ENCODE assay signal across 10 cellular contexts in the genomic region with DNA sequence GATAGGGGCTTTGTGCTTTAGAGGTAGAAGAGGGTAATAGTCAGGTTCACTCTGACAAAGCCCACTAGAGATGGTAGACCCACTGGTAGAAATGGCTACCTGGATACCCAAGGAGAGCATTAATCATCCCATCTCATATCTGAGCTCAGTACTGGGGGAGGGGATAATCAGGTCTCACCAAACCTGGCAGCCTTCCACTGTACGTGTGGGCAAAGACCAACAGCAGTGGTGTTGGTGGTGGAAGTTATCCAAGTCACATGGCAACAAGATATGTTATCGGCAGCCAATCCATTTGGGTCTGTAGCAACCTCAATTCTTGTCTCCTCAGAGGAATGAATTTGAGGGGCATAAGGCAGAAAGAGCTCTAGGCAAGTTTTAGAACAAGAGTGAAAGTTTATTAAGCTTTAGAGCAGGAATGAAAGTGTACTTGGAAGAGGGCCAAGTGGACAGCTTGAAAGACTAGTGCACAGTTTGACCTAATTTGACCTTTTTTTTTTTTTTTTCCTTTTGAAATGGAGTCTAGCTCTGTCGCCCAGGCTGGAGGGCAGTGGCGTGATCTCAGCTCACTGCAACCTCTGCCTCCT.
DNase-seq lines count a peak whose midpoint lies in the region; TF ChIP-seq lines count a peak whose summit lies in the region.
"Had no signal": no experiment of that assay in that cellular context is flagged by ENCODE, and none has a peak within 500 bp of the region (broad histone marks: within the 10 kb centered on the region; RNA-seq: fewer than 3 reads in every experiment).

No MANE protein-coding gene starts in this region.

- no peak overlapping the region for H3K27ac Mint-ChIP-seq in nephron progenitor cell

- peaks cover 0 to 8% of the 10 kb centered on the region in 2 donors for H3K4me1 ChIP-seq in muscle layer of duodenum (ENCODE audit: control insufficient read depth in 1 of 2, insufficient read depth in 2 of 2, low read length in 2 of 2)

- DNase-seq in DMS53 (lab: John Stamatoyannopoulos, UW) (peak; percentile 78), M059J (ENCODE audit: low read depth) (peak; percentile 48), choroid plexus epithelial cell (ENCODE audit: low read depth) (peak; percentile 56), NAMALWA (ENCODE audit: low spot score) (no peak), nephron progenitor cell (no peak), T-helper 2 cell (no peak), NCI-H1048 (lab: John Stamatoyannopoulos, UW) (no peak)
- DNase-seq: GDM1; stimulated activated CD4-positive, alpha-beta T cell treated with anti-CD3 and anti-CD28 coated beads, Interleukin-4, amount 100 ng/mL, for 1 hour had no signal

- H3K27me3 ChIP-seq in muscle layer of duodenum (ENCODE audit: low read depth, low read length) = no peaks in the 10 kb centered on the region

- H3K36me3 ChIP-seq in muscle layer of duodenum (ENCODE audit: control insufficient read depth in 1 of 2, insufficient read depth in 2 of 2, low read length in 2 of 2) = no peaks in the 10 kb centered on the region

- H3K36me3 Mint-ChIP-seq in nephron progenitor cell (ENCODE audit: low read depth) = no peaks in the 10 kb centered on the region

- no peak overlapping the region for H3K4me3 Mint-ChIP-seq in nephron progenitor cell

- no peaks in the 10 kb centered on the region for H3K9me3 ChIP-seq in muscle layer of duodenum (ENCODE audit: control insufficient read depth in 1 of 2, low read length in 2 of 2)

- peaks cover 16% of the 10 kb centered on the region for H3K27me3 Mint-ChIP-seq in nephron progenitor cell (ENCODE audit: low read depth, poor library complexity)

- TF ChIP-seq CTCF in choroid plexus epithelial cell (conservative IDR thresholded peaks at IDR 0.05; ENCODE audit: low read depth, low read length) = no peak
- TF ChIP-seq CTCF in nephron progenitor cell (IDR thresholded peaks at IDR 0.05) = no peak

- H3K4me3 ChIP-seq in choroid plexus epithelial cell (ENCODE audit: low read depth, low read length) = no peak overlapping the region
- no peak overlapping the region for H3K4me3 ChIP-seq in muscle layer of duodenum (ENCODE audit: low read depth in 1 of 2, low read length in 2 of 2)

- peak overlapping the region; percentile 28 for H3K27ac ChIP-seq in muscle layer of duodenum (ENCODE audit: low read length)

- peaks cover 11% of the 10 kb centered on the region for H3K9me3 Mint-ChIP-seq in nephron progenitor cell

- H3K4me1 Mint-ChIP-seq in nephron progenitor cell = no peaks in the 10 kb centered on the region

Comparison
In these comparisons a context has a peak if more than half of its experiments do, and no peak if none do; other contexts are left out.
1. DNase-seq: peak in DMS53 (single experiment), M059J (single experiment) and choroid plexus epithelial cell (single experiment); none in NAMALWA (single experiment), nephron progenitor cell (single experiment), T-helper 2 cell (0 of 5) and NCI-H1048 (single experiment).